Comparison of ENCODE assay signal across 9 cellular contexts in genomic region chr4:54099959-54100606, GRCh38. TPM values are rescaled to one million over a fixed set of nuclear protein-coding genes. Genes with fewer than 3 reads are reported as not detected.
DNase-seq lines count a peak whose midpoint lies in the region; FAIRE-seq and TF ChIP-seq lines count a peak whose summit lies in the region.
"Had no signal": no experiment of that assay in that cellular context is flagged by ENCODE, and none has a peak within 500 bp of the region (broad histone marks: within the 10 kb centered on the region; RNA-seq: fewer than 3 reads in every experiment).

GSX2 (plus strand) TSS chr4:54100163; CDS start chr4:54100345, 182 bp downstream.

- 4 to 5% methylated on average over 7 to 12 of the region's 62 CpGs for WGBS in thyroid gland, 2 donors

- TF ChIP-seq POLR2A in thyroid gland (IDR thresholded peaks at IDR 0.05) = no peak

- H3K9me3 ChIP-seq in adipocyte (ENCODE audit: control insufficient read depth, low read length) (no peaks in the 10 kb centered on the region), kidney (ENCODE audit: control insufficient read depth in 1 of 2, low read length in 2 of 2) (no peaks in the 10 kb centered on the region), tibial artery (no peaks in the 10 kb centered on the region), thyroid gland (no peaks in the 10 kb centered on the region)

- FAIRE-seq in kidney (lab: Jason Lieb, UNC) = no peak

- peaks cover 27% of the 10 kb centered on the region for H3K4me1 ChIP-seq in adipocyte (ENCODE audit: control insufficient read depth, insufficient read depth, low read length)
- H3K4me1 ChIP-seq in kidney (ENCODE audit: control insufficient read depth in 1 of 2, insufficient read depth in 1 of 2, low read depth in 1 of 2, low read length in 2 of 2) = peaks cover 4 to 5% of the 10 kb centered on the region in 2 donors
- peaks cover 0 to 40% (median 35%) of the 10 kb centered on the region in 4 donors for H3K4me1 ChIP-seq in tibial artery
- H3K4me1 ChIP-seq in thyroid gland = peaks cover 23 to 24% of the 10 kb centered on the region in 2 donors

- TF ChIP-seq CTCF in kidney (IDR thresholded peaks at IDR 0.05; ENCODE audit: borderline replicate concordance, extremely low read depth, insufficient read depth) (no peak), tibial artery (IDR thresholded peaks at IDR 0.05) (no peak), thyroid gland (IDR thresholded peaks at IDR 0.05) (no peak)

- peaks cover 44% of the 10 kb centered on the region for H3K27me3 ChIP-seq in adipocyte (replicated peaks; ENCODE audit: control insufficient read depth, insufficient read depth, low read length)
- peaks cover 0 to 89% of the 10 kb centered on the region in 2 donors for H3K27me3 ChIP-seq in tibial artery
- H3K27me3 ChIP-seq in thyroid gland = peaks cover 64% of the 10 kb centered on the region

- intact Hi-C loops in kidney (cut with DNase I) = no loop called here
- intact Hi-C loops in tibial artery (cut with DNase I; ENCODE audit: low total_unique reads) = loop anchor here (5.0 kb wide), 1 partner anchor 132 kb away; no protein-coding TSS in a partner anchor
- intact Hi-C loops in thyroid gland (cut with DNase I) = loop anchor here (10.0 kb wide), 1 partner anchor 125 kb away; the partner anchor contains the start of gene PDGFRA

- H3K36me3 ChIP-seq in adipocyte (ENCODE audit: control insufficient read depth, insufficient read depth, low read length, severe bottlenecking) (no peaks in the 10 kb centered on the region), kidney (ENCODE audit: control insufficient read depth in 1 of 2, insufficient read depth in 2 of 2, low read length in 2 of 2) (no peaks in the 10 kb centered on the region), tibial artery (no peaks in the 10 kb centered on the region), thyroid gland (no peaks in the 10 kb centered on the region)

- H3K4me3 ChIP-seq in adipocyte (ENCODE audit: low read length) (peak within 1 kb of the TSS; percentile 73), kidney (ENCODE audit: low read length in 2 of 2) (peak within 1 kb of the TSS; percentile 23 to 41), tibial artery (peak within 1 kb of the TSS; percentile 27 to 46), thyroid gland (replicated peaks in 1 of 3) (peak within 1 kb of the TSS in 1 of 3 donors; percentile 23)

- no peak within 1 kb of the TSS for H3K9ac ChIP-seq in adipocyte (ENCODE audit: low read length)
- no peak within 1 kb of the TSS for H3K9ac ChIP-seq in kidney (ENCODE audit: low read length in 2 of 2)

- peak; percentile 62 for DNase-seq in activated CD8-positive, alpha-beta memory T cell treated with anti-CD3 and anti-CD28 coated beads, Interleukin-2, amount 50 U/mL, for 48 hours
- DNase-seq in activated CD8-positive, alpha-beta memory T cell treated with anti-CD3 and anti-CD28 coated beads, Interleukin-2, amount 50 U/mL, for 4 hours = no peak
- DNase-seq in adipocyte (ENCODE audit: low read depth) (peak; percentile 70), kidney (no peak), tibial artery (peak in 1 of 2 donors; percentile 40), thyroid gland (no peak), amniotic stem cell (lab: John Stamatoyannopoulos, UW) (no peak), HPDE6-E6E7 (ENCODE audit: extremely low spot score) (no peak)

- H3K27ac ChIP-seq in kidney (ENCODE audit: low read depth in 2 of 2, low read length in 2 of 2) (no peak within 1 kb of the TSS), tibial artery (no peak within 1 kb of the TSS), thyroid gland (no peak within 1 kb of the TSS)
- H3K27ac ChIP-seq: epithelial cell of prostate had no signal

RNA-seq across cellular contexts. Expression of gene GSX2, which starts in this region (rescaled TPM):
- total RNA-seq in kidney = not detected
- not detected for polyA plus RNA-seq in kidney (ENCODE audit: insufficient read depth, low read depth, low replicate concordance)
- total RNA-seq in thyroid gland = not detected

Comparison
In these comparisons a context has a peak if more than half of its experiments do, and no peak if none do; other contexts are left out.
1. DNase-seq: peak in activated CD8-positive, alpha-beta memory T cell treated with anti-CD3 and anti-CD28 coated beads, Interleukin-2, amount 50 U/mL, for 48 hours (single experiment) and adipocyte (single experiment); none in activated CD8-positive, alpha-beta memory T cell treated with anti-CD3 and anti-CD28 coated beads, Interleukin-2, amount 50 U/mL, for 4 hours (single experiment), kidney (single experiment), thyroid gland (0 of 2), amniotic stem cell (single experiment) and HPDE6-E6E7 (single experiment).